8 cellular contexts compared by ENCODE assay signal in the genomic region with DNA sequence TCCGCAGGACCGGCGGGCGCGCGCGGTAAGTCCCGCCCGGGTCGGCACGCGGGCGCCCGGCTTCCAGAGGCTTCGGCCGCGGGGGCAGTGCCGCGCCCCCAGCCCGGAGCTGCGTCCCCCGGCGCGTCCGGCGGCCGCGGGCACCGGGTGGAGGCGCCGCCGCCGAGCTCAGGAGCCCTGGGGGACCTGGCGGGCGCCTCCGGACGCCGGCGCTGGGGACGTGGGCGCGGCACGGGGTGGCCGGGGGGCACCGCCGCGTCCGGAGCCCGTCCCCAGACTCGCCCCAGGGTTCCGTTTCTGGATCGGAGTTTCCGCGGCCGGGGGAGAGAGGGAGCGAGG. TPM values are rescaled to one million over a fixed set of nuclear protein-coding genes. Genes with fewer than 3 reads are reported as not detected.
A peak's percentile ranks its signal among the peaks of the same experiment; 100 is the strongest.
DNase-seq lines count a peak whose midpoint lies in the region; ATAC-seq and TF ChIP-seq lines count a peak whose summit lies in the region.

No MANE protein-coding gene starts in this region.

- ATAC-seq in GM21723 (IDR thresholded peaks at IDR 0.05; ENCODE audit: unreplicated experiment), result peak; percentile 28
- ATAC-seq in left ventricle myocardium superior, result peak; percentile 5
- peak; percentile 1 for ATAC-seq in stimulated activated naive CD8-positive, alpha-beta T cell treated with anti-CD3 and anti-CD28 coated beads, Interleukin-15, Interleukin-2, amounts not matched to agents 100 U/mL and 50 U/mL, for 24 hours
- ATAC-seq in GM21825 (IDR thresholded peaks at IDR 0.05; ENCODE audit: unreplicated experiment), result no peak

- TF ChIP-seq CTCF in VCaP (conservative IDR thresholded peaks at IDR 0.05), result no peak

- H3K27ac ChIP-seq in VCaP, result peak overlapping the region; percentile 66

- intact Hi-C loops in left ventricle myocardium superior (cut with micrococcal nuclease), result no loop called here

- no peak for DNase-seq in left ventricle myocardium superior
- no peak for DNase-seq in stimulated activated naive CD8-positive, alpha-beta T cell treated with anti-CD3 and anti-CD28 coated beads, Interleukin-15, Interleukin-2, amounts not matched to agents 100 U/mL and 50 U/mL, for 24 hours
- DNase-seq in HCEC 1CT, result no peak
- DNase-seq in NCI-H1105 treated with DMSO at 0.1 percent for 48 hours (lab: John Stamatoyannopoulos, UW), result no peak
- no peak for DNase-seq in stimulated activated naive CD4-positive, alpha-beta T cell (lab: John Stamatoyannopoulos, UW)

RNA-seq across cellular contexts. Expression of a gene that starts 0.3 kb away (rescaled TPM):
- total RNA-seq in left ventricle myocardium superior, result 49.1 TPM

RNA-seq across cellular contexts. Expression of a gene that starts 20.3 kb away (rescaled TPM):
- not detected for total RNA-seq in left ventricle myocardium superior
